Comparison of ENCODE assay signal across 27 cellular contexts in the genomic region with DNA sequence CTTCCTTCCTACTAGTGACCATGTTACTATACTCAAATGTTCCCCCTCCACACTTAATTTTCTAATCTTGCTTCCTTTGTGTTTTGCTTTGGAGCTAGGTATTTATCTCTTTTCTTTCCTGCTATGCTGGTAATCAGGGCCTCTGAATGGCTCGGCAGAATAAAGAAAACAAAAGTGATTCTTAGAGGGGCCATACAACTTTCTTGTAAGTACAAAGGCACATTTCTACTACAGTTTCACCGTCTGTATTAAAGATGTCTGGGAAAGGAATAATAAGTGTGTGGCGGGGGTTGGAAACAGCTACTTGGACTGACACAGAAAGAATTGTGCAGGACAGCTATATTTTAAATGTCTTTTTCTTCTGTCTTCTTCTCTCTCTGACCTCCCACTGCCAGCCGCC. TPM values are rescaled to one million over a fixed set of nuclear protein-coding genes. Genes with fewer than 3 reads are reported as not detected.
"Had no signal": no experiment of that assay in that cellular context is flagged by ENCODE, and none has a peak within 500 bp of the region (broad histone marks: within the 10 kb centered on the region; RNA-seq: fewer than 3 reads in every experiment).

No MANE protein-coding gene starts in this region.

- H3K4me3 Mint-ChIP-seq: activated naive CD8-positive, alpha-beta T cell treated with anti-CD3 and anti-CD28 coated beads, Interleukin-2, amount 10 ng/mL, durations not matched to agents 7 days and 5 days; naive B cell; stimulated activated memory B cell treated with anti-CD40 and anti-IgM and Interleukin-4, amounts not matched to agents 10 μg/mL and 1 μg/mL and 100 μg/mL, for 72 hours had no signal

- ATAC-seq: foreskin keratinocyte; left ventricle myocardium superior; stimulated activated memory B cell treated with anti-CD40 and anti-IgM and Interleukin-4, amounts not matched to agents 10 μg/mL and 1 μg/mL and 100 μg/mL, for 72 hours had no signal

- H3K36me3 Mint-ChIP-seq: activated naive CD8-positive, alpha-beta T cell treated with anti-CD3 and anti-CD28 coated beads, Interleukin-2, amount 10 ng/mL, durations not matched to agents 7 days and 5 days; naive B cell; stimulated activated memory B cell treated with anti-CD40 and anti-IgM and Interleukin-4, amounts not matched to agents 10 μg/mL and 1 μg/mL and 100 μg/mL, for 72 hours had no signal

- H3K4me1 ChIP-seq: foreskin keratinocyte, sigmoid colon, stomach, suprapubic skin, transverse colon, uterus had no signal

- H3K27me3 ChIP-seq: foreskin keratinocyte, sigmoid colon, stomach, suprapubic skin, transverse colon, uterus had no signal

- H3K4me3 ChIP-seq: coronary artery, sigmoid colon, smooth muscle cell, stomach, suprapubic skin, transverse colon, uterus had no signal

- H3K27ac Mint-ChIP-seq: activated naive CD8-positive, alpha-beta T cell treated with anti-CD3 and anti-CD28 coated beads, Interleukin-2, amount 10 ng/mL, durations not matched to agents 7 days and 5 days; naive B cell; stimulated activated memory B cell treated with anti-CD40 and anti-IgM and Interleukin-4, amounts not matched to agents 10 μg/mL and 1 μg/mL and 100 μg/mL, for 72 hours had no signal

- H3K36me3 ChIP-seq: sigmoid colon, stomach, suprapubic skin, transverse colon, uterus had no signal

- H3K9me3 ChIP-seq: sigmoid colon, stomach, suprapubic skin, transverse colon, uterus had no signal

- H3K9me3 Mint-ChIP-seq: activated naive CD8-positive, alpha-beta T cell treated with anti-CD3 and anti-CD28 coated beads, Interleukin-2, amount 10 ng/mL, durations not matched to agents 7 days and 5 days; stimulated activated memory B cell treated with anti-CD40 and anti-IgM and Interleukin-4, amounts not matched to agents 10 μg/mL and 1 μg/mL and 100 μg/mL, for 72 hours had no signal

- H3K4me1 Mint-ChIP-seq: activated naive CD8-positive, alpha-beta T cell treated with anti-CD3 and anti-CD28 coated beads, Interleukin-2, amount 10 ng/mL, durations not matched to agents 7 days and 5 days; naive B cell; stimulated activated memory B cell treated with anti-CD40 and anti-IgM and Interleukin-4, amounts not matched to agents 10 μg/mL and 1 μg/mL and 100 μg/mL, for 72 hours had no signal

- FAIRE-seq: bronchial epithelial cell, endometrium had no signal

- H3K27me3 Mint-ChIP-seq: activated naive CD8-positive, alpha-beta T cell treated with anti-CD3 and anti-CD28 coated beads, Interleukin-2, amount 10 ng/mL, durations not matched to agents 7 days and 5 days; naive B cell; stimulated activated memory B cell treated with anti-CD40 and anti-IgM and Interleukin-4, amounts not matched to agents 10 μg/mL and 1 μg/mL and 100 μg/mL, for 72 hours had no signal

- H3K27ac ChIP-seq: coronary artery, foreskin keratinocyte, sigmoid colon, suprapubic skin, transverse colon, uterus had no signal

- DNase-seq: activated CD4-positive, alpha-beta T cell treated with anti-CD3 and anti-CD28 coated beads for 4 hours; activated CD4-positive, alpha-beta T cell treated with anti-CD3 and anti-CD28 coated beads, Interleukin-2, amount 50 U/mL, for 48 hours; activated CD4-positive, CD25-positive, alpha-beta regulatory T cell; activated naive CD4-positive, alpha-beta T cell treated with Interleukin-2 at 50 U/mL for 16 hours; activated naive CD8-positive, alpha-beta T cell treated with anti-CD3 and anti-CD28 coated beads, Interleukin-2, amount 10 ng/mL, durations not matched to agents 7 days and 5 days; activated T-cell treated with anti-CD3 and anti-CD28 coated beads, Interleukin-2, amount 50 U/mL, for 48 hours; amniotic stem cell; cerebellar nuclear complex; foreskin keratinocyte; hippocampal formation; left ventricle myocardium superior; mammary epithelial cell; naive B cell; occipital lobe; sigmoid colon; stimulated activated CD4-positive, alpha-beta T cell treated with anti-CD3 and anti-CD28 coated beads, Interleukin-15, amount 100 ng/mL, for 24 hours; stomach; T-helper 9 cell; transverse colon; uterus had no signal

- H3K4me2 ChIP-seq: smooth muscle cell had no signal

RNA-seq across cellular contexts. Expression of a gene that starts 50.3 kb away (rescaled TPM):
- total RNA-seq: glomerular endothelial cell had no signal
